In genomic region chr18:34696681-34697080, GRCh38 we compare ENCODE assay signal across 17 cellular contexts. TPM values are rescaled to one million over a fixed set of nuclear protein-coding genes. Genes with fewer than 3 reads are reported as not detected.
DNase-seq lines count a peak whose midpoint lies in the region; ATAC-seq, FAIRE-seq and TF ChIP-seq lines count a peak whose summit lies in the region.
"Had no signal": no experiment of that assay in that cellular context is flagged by ENCODE, and none has a peak within 500 bp of the region (broad histone marks: within the 10 kb centered on the region; RNA-seq: fewer than 3 reads in every experiment).

No MANE protein-coding gene starts in this region.

- H3K27me3 ChIP-seq in GM23338 (ENCODE audit: insufficient read depth) (no peaks in the 10 kb centered on the region), HUES64 (ENCODE audit: insufficient read depth, low read length) (no peaks in the 10 kb centered on the region), astrocyte (ENCODE audit: insufficient read depth, low read length) (no peaks in the 10 kb centered on the region), mesendoderm (ENCODE audit: insufficient read depth, low read length, poor library complexity) (no peaks in the 10 kb centered on the region), vagina (no peaks in the 10 kb centered on the region)

- TF ChIP-seq CTCF in GM23338 (conservative IDR thresholded peaks at IDR 0.05; ENCODE audit: low read depth in 2 of 2), result no peak
- TF ChIP-seq CTCF in astrocyte (IDR thresholded peaks at IDR 0.05; ENCODE audit: insufficient read depth, low read depth, low read length), result no peak
- no peak for TF ChIP-seq CTCF in vagina (IDR thresholded peaks at IDR 0.05)

- H3K9me2 ChIP-seq in GM23338 (ENCODE audit: insufficient read depth), result peaks cover 12% of the 10 kb centered on the region; the same call in 1 of the 2 replicates

- intact Hi-C loops in vagina (cut with DNase I), result no loop called here

- H2BK5ac ChIP-seq in mesendoderm (ENCODE audit: low read length), result no peak overlapping the region

- no peak overlapping the region for H3K4ac ChIP-seq in mesendoderm (ENCODE audit: low read depth, low read length)

- no peak overlapping the region for H2AK5ac ChIP-seq in mesendoderm (ENCODE audit: low read length)

- 94% methylated on average over 2 of the region's 3 CpGs for WGBS in HUES64
- no CpG with 5 or more reads among the region's 3 CpGs for WGBS in mesendoderm (ENCODE audit: extremely low coverage, insufficient coverage, low lambda C conversion rate)

- H4K20me1 ChIP-seq in GM23338 (replicated peaks; ENCODE audit: insufficient read depth), result no peaks in the 10 kb centered on the region
- no peaks in the 10 kb centered on the region for H4K20me1 ChIP-seq in astrocyte (ENCODE audit: insufficient read depth, low read length)

- no peaks in the 10 kb centered on the region for H3F3A ChIP-seq in GM23338 (replicated peaks; ENCODE audit: low read depth)

- H3K36me3 Mint-ChIP-seq in GM23338 (ENCODE audit: low read depth), result peaks cover 10% of the 10 kb centered on the region
- H3K36me3 Mint-ChIP-seq in astrocyte (ENCODE audit: low read depth, unreplicated experiment), result peaks cover 3% of the 10 kb centered on the region
- H3K36me3 Mint-ChIP-seq: CD8-positive, alpha-beta memory T cell had no signal

- H3K23ac ChIP-seq in mesendoderm (ENCODE audit: low read length), result no peak overlapping the region

- H3K9me3 ChIP-seq in HUES64 (ENCODE audit: insufficient read depth, low read depth, low read length) (no peaks in the 10 kb centered on the region), astrocyte (ENCODE audit: insufficient read depth, low read depth, low read length) (no peaks in the 10 kb centered on the region), vagina (no peaks in the 10 kb centered on the region)
- H3K9me3 ChIP-seq: A549, Caco-2 had no signal

- H3K9ac ChIP-seq in HUES64 (ENCODE audit: low read depth, low read length) (no peak overlapping the region), astrocyte (ENCODE audit: low read length) (no peak overlapping the region), mesendoderm (ENCODE audit: low read length) (no peak overlapping the region)

- peak overlapping the region; percentile 74 for H2BK15ac ChIP-seq in mesendoderm (replicated peaks; ENCODE audit: low read depth)

- H3K27ac Mint-ChIP-seq in GM23338, result no peak overlapping the region; the same call in none of the 2 replicates
- no peak overlapping the region for H3K27ac Mint-ChIP-seq in astrocyte (ENCODE audit: unreplicated experiment)
- H3K27ac Mint-ChIP-seq: CD8-positive, alpha-beta memory T cell had no signal

- no peak for ATAC-seq in GM23338
- ATAC-seq: A549 had no signal

- no peak overlapping the region for H3K4me3 Mint-ChIP-seq in GM23338
- H3K4me3 Mint-ChIP-seq in astrocyte (ENCODE audit: unreplicated experiment), result no peak overlapping the region
- H3K4me3 Mint-ChIP-seq: CD8-positive, alpha-beta memory T cell had no signal

- H3K4me1 Mint-ChIP-seq in GM23338 (peaks cover 16% of the 10 kb centered on the region), astrocyte (ENCODE audit: low read depth, unreplicated experiment) (peaks cover 13% of the 10 kb centered on the region)
- H3K4me1 Mint-ChIP-seq: CD8-positive, alpha-beta memory T cell had no signal

- FAIRE-seq in astrocyte (lab: Jason Lieb, UNC), result no peak
- FAIRE-seq: A549, GM12892, GM19239, H54 had no signal

- H3K4me3 ChIP-seq in GM23338 (no peak overlapping the region), HUES64 (ENCODE audit: low read length) (no peak overlapping the region), astrocyte (ENCODE audit: insufficient read depth, low read depth, low read length) (no peak overlapping the region), mesendoderm (ENCODE audit: low read length) (no peak overlapping the region), vagina (no peak overlapping the region)
- H3K4me3 ChIP-seq: A549 had no signal

- peaks cover 12% of the 10 kb centered on the region for H3K4me1 ChIP-seq in GM23338 (ENCODE audit: insufficient read depth)
- H3K4me1 ChIP-seq in HUES64 (ENCODE audit: insufficient read depth, low read length), result peaks cover 9% of the 10 kb centered on the region; the same call in 1 of the 2 replicates
- H3K4me1 ChIP-seq in astrocyte (ENCODE audit: insufficient read depth, low read length), result peaks cover 15% of the 10 kb centered on the region
- no peaks in the 10 kb centered on the region for H3K4me1 ChIP-seq in mesendoderm (ENCODE audit: control insufficient read depth, low read depth, low read length)
- H3K4me1 ChIP-seq in vagina, result no peaks in the 10 kb centered on the region
- H3K4me1 ChIP-seq: A549, Caco-2 had no signal

- no peaks in the 10 kb centered on the region for H3K79me1 ChIP-seq in mesendoderm (ENCODE audit: low read length)

- TF ChIP-seq POLR2A in vagina (IDR thresholded peaks at IDR 0.05), result no peak

- no peak overlapping the region for H3K27ac ChIP-seq in GM23338 (ENCODE audit: low read depth)
- peak overlapping the region; percentile 64; the same call in 1 of the 2 replicates for H3K27ac ChIP-seq in HUES64 (ENCODE audit: low read depth, low read length)
- H3K27ac ChIP-seq in astrocyte (ENCODE audit: low read depth, low read length), result no peak overlapping the region
- H3K27ac ChIP-seq in mesendoderm (ENCODE audit: low read depth, low read length), result peak overlapping the region; percentile 30
- no peak overlapping the region for H3K27ac ChIP-seq in vagina
- H3K27ac ChIP-seq: A549 had no signal

- H3K27me3 Mint-ChIP-seq in GM23338 (ENCODE audit: insufficient read depth, low read depth, poor library complexity) (no peaks in the 10 kb centered on the region), astrocyte (ENCODE audit: low read depth, unreplicated experiment) (no peaks in the 10 kb centered on the region)

- H3K36me3 ChIP-seq in GM23338 (ENCODE audit: insufficient read depth), result no peaks in the 10 kb centered on the region
- no peaks in the 10 kb centered on the region for H3K36me3 ChIP-seq in HUES64 (ENCODE audit: insufficient read depth, low read length)
- H3K36me3 ChIP-seq in astrocyte (ENCODE audit: insufficient read depth, low read length), result no peaks in the 10 kb centered on the region
- no peaks in the 10 kb centered on the region for H3K36me3 ChIP-seq in mesendoderm (ENCODE audit: control insufficient read depth, insufficient read depth, low read length)
- no peaks in the 10 kb centered on the region for H3K36me3 ChIP-seq in vagina

- no peaks in the 10 kb centered on the region for H3K79me2 ChIP-seq in GM23338 (replicated peaks; ENCODE audit: insufficient read depth)
- no peaks in the 10 kb centered on the region for H3K79me2 ChIP-seq in astrocyte (ENCODE audit: insufficient read depth, low read length)
- no peaks in the 10 kb centered on the region for H3K79me2 ChIP-seq in mesendoderm (ENCODE audit: control insufficient read depth, insufficient read depth, low read length)

- H4K5ac ChIP-seq in mesendoderm (ENCODE audit: low read length), result no peak overlapping the region

- H3K4me2 ChIP-seq in GM23338 (0 out of 2 replicates have a peak overlapping the region, but pooled peaks have one; percentile 4), astrocyte (ENCODE audit: low read length) (no peak overlapping the region), mesendoderm (ENCODE audit: low read length) (no peak overlapping the region)
- H3K4me2 ChIP-seq: A549 had no signal

- DNase-seq in GM23338 (ENCODE audit: low spot score), result no peak
- DNase-seq in astrocyte (ENCODE audit: low read depth), result no peak
- no peak for DNase-seq in mesendoderm
- DNase-seq in NCI-H2029 (lab: John Stamatoyannopoulos, UW), result no peak
- DNase-seq in vagina (ENCODE audit: extremely low spot score in 2 of 2), result no peak
- no peak for DNase-seq in SW 1271 (lab: John Stamatoyannopoulos, UW)
- no peak for DNase-seq in NCI-H524 treated with DMSO at 0.1 percent for 48 hours (lab: John Stamatoyannopoulos, UW)
- DNase-seq: Caco-2; CD8-positive, alpha-beta memory T cell; DND-41; GDM1 had no signal

- H3K9me3 Mint-ChIP-seq in GM23338 (no peaks in the 10 kb centered on the region; the same call in 2 of the 3 replicates), astrocyte (ENCODE audit: unreplicated experiment) (peaks cover 5% of the 10 kb centered on the region)

- H2BK120ac ChIP-seq in mesendoderm (ENCODE audit: low read depth, low read length), result no peak overlapping the region

- H3K56ac ChIP-seq in mesendoderm (ENCODE audit: low read length), result no peak overlapping the region

- H4K8ac ChIP-seq in mesendoderm (ENCODE audit: low read depth, low read length), result no peak overlapping the region

- H2AFZ ChIP-seq in GM23338 (no peak overlapping the region), astrocyte (ENCODE audit: low read depth, low read length) (peak overlapping the region; percentile 30)

- H3K18ac ChIP-seq in mesendoderm (ENCODE audit: low read length), result peak overlapping the region; percentile 60

TF ChIP-seq in GM23338, 12 proteins besides CTCF, POLR2A, EP300 and RAD21 (continues in another document):
- TF ChIP-seq REST (IDR thresholded peaks at IDR 0.05; ENCODE audit: unreplicated experiment) (no peak), NANOG (IDR thresholded peaks at IDR 0.05; ENCODE audit: borderline replicate concordance) (no peak)

RNA-seq across cellular contexts. Expression of gene DTNA, which starts 13.4 kb away (rescaled TPM):
- 25.1 and 34.4 TPM in 2 replicates for total RNA-seq in GM23338 (2014; rRNA removed; shearing (Covaris generic))
- polyA plus RNA-seq in GM23338 (2016; fragmentation: Nextera tagmentation; extraction: Ambion mirVana), result 9.5 and 11.5 TPM in 2 replicates
- 11.8 TPM for polyA plus RNA-seq in HUES64 (2013, experiment 1 of 2)
- polyA plus RNA-seq in HUES64 (2013, experiment 2 of 2), result 15.2 TPM
- total RNA-seq in astrocyte (32.9 and 41.1 TPM in 2 replicates), vagina (18.4 TPM)
- polyA plus RNA-seq in mesendoderm (2013, experiment 1 of 2), result 38.8 TPM
- polyA plus RNA-seq in mesendoderm (2013, experiment 2 of 2), result 38.8 TPM
- total RNA-seq: CD8-positive, alpha-beta memory T cell; HT-29 had no signal
- polyA plus RNA-seq: CD8-positive, alpha-beta memory T cell had no signal

Comparison
In these comparisons a context has a peak if more than half of its experiments do, and no peak if none do; other contexts are left out.
1. H3K27ac ChIP-seq: peak in HUES64 (single experiment) and mesendoderm (single experiment); none in GM23338 (single experiment), astrocyte (single experiment) and vagina (single experiment).